ENCODE assay signal across 8 cellular contexts in genomic region chr3:23761440-23761896, GRCh38. TPM values are rescaled to one million over a fixed set of nuclear protein-coding genes. Genes with fewer than 3 reads are reported as not detected.
DNase-seq lines count a peak whose midpoint lies in the region; ATAC-seq lines count a peak whose summit lies in the region.

No MANE protein-coding gene starts in this region.

- H3K4me1 ChIP-seq in SJCRH30 = no peaks in the 10 kb centered on the region

- no peak overlapping the region for H3K27ac ChIP-seq in SJCRH30

- no peaks in the 10 kb centered on the region for H3K9me3 ChIP-seq in SJCRH30 (replicated peaks)

- H3K36me3 ChIP-seq in SJCRH30 = no peaks in the 10 kb centered on the region

- DNase-seq in COLO829 (ENCODE audit: low spot score) (peak; percentile 10), SJCRH30 (peak; percentile 24 to 54), iPS-NIHi7 (ENCODE audit: extremely low spot score) (peak; percentile 78), amniotic stem cell (lab: John Stamatoyannopoulos, UW) (no peak), NCI-H1436 treated with DMSO at 0.1 percent for 48 hours (lab: John Stamatoyannopoulos, UW) (no peak)
- DNase-seq in stimulated activated naive CD4-positive, alpha-beta T cell treated with Interleukin-2 at 50 U/mL for 16 hours (lab: John Stamatoyannopoulos, UW) = no peak

- H3K27me3 ChIP-seq in SJCRH30 = no peaks in the 10 kb centered on the region

- no peak overlapping the region for H3K4me3 ChIP-seq in SJCRH30

- ATAC-seq in GM19438 (IDR thresholded peaks at IDR 0.05; ENCODE audit: low read depth, unreplicated experiment) = peak; percentile 47
- peak; percentile 27 for ATAC-seq in HG03354 (IDR thresholded peaks at IDR 0.05; ENCODE audit: poor library complexity, severe bottlenecking, unreplicated experiment)

RNA-seq across cellular contexts. Expression of gene UBE2E1, which starts 44.3 kb away (rescaled TPM):
- 169 and 182 TPM in 2 replicates for total RNA-seq in SJCRH30 (2014; rRNA removed; shearing (Covaris generic))

Comparison
In these comparisons a context has a peak if more than half of its experiments do, and no peak if none do; other contexts are left out.
1. DNase-seq: peak in COLO829 (single experiment), SJCRH30 (2 of 2) and iPS-NIHi7 (single experiment); none in amniotic stem cell (single experiment), stimulated activated naive CD4-positive, alpha-beta T cell treated with Interleukin-2 at 50 U/mL for 16 hours (single experiment) and NCI-H1436 treated with DMSO at 0.1 percent for 48 hours (single experiment).